18 cellular contexts compared by ENCODE assay signal in genomic region chr14:31194095-31194494, GRCh38. TPM values are rescaled to one million over a fixed set of nuclear protein-coding genes. Genes with fewer than 3 reads are reported as not detected.
DNase-seq lines count a peak whose midpoint lies in the region; ATAC-seq and TF ChIP-seq lines count a peak whose summit lies in the region.
"Had no signal": no experiment of that assay in that cellular context is flagged by ENCODE, and none has a peak within 500 bp of the region (broad histone marks: within the 10 kb centered on the region; RNA-seq: fewer than 3 reads in every experiment).

No MANE protein-coding gene starts in this region.

- no peaks in the 10 kb centered on the region for H3K9me2 ChIP-seq in SK-N-SH

- no peak for TF ChIP-seq CTCF in SK-N-SH (IDR thresholded peaks at IDR 0.05)
- no peak for TF ChIP-seq CTCF in adrenal gland (IDR thresholded peaks at IDR 0.05)
- TF ChIP-seq CTCF in mucosa of descending colon (IDR thresholded peaks at IDR 0.05): no peak
- no peak for TF ChIP-seq CTCF in mammary epithelial cell (conservative IDR thresholded peaks at IDR 0.05 in 1 of 2, IDR thresholded peaks at IDR 0.05 in 1 of 2; ENCODE audit: extremely low read depth in 1 of 2, insufficient read depth in 1 of 2, low read depth in 1 of 2, low read length in 2 of 2)

- TF ChIP-seq RAD21 in SK-N-SH (IDR thresholded peaks at IDR 0.05; ENCODE audit: low read length): no peak

- H4K20me1 ChIP-seq in SK-N-SH (ENCODE audit: insufficient read depth) (peaks cover 37% of the 10 kb centered on the region), mammary epithelial cell (ENCODE audit: insufficient read depth, low read length) (no peaks in the 10 kb centered on the region)

- H3K27ac ChIP-seq in SK-N-SH (ENCODE audit: low read depth in 2 of 2, low read length in 1 of 2): peak overlapping the region; percentile 25 to 91; a peak in 3 of 4 replicates
- H3K27ac ChIP-seq in adrenal gland: peak overlapping the region in 3 of 5 donors; percentile 82 to 89 (median 83)
- no peak overlapping the region for H3K27ac ChIP-seq in naive thymus-derived CD4-positive, alpha-beta T cell (ENCODE audit: low read depth, low read length)
- no peak overlapping the region for H3K27ac ChIP-seq in mammary epithelial cell (ENCODE audit: insufficient read depth, low read depth, low read length)
- H3K27ac ChIP-seq: BLaER1 treated with 17β-estradiol and CSF1 and Interleukin-3, amounts not matched to agents 10 nM and 100 nM; ovary; PC-9; skin epidermis; upper lobe of left lung had no signal

- no TSS peak for BruUV-seq in mammary epithelial cell (replicated peaks; lab: Mats Ljungman, UMichigan)

- H3K79me2 ChIP-seq in SK-N-SH (ENCODE audit: insufficient read depth) (peaks cover 85% of the 10 kb centered on the region), mammary epithelial cell (ENCODE audit: insufficient read depth, low read length) (peaks cover 92% of the 10 kb centered on the region)

- peaks cover 5 to 19% (median 11%) of the 10 kb centered on the region in 5 donors for H3K36me3 Mint-ChIP-seq in naive thymus-derived CD4-positive, alpha-beta T cell

- in situ Hi-C loops in mammary epithelial cell (cut with MboI; ENCODE audit: low sequenced_read_pairs in 2 of 2): no loop called here

- DNase-seq in SK-N-SH (no peak), M059J (ENCODE audit: low read depth) (peak; percentile 39), adrenal gland (no peak), mucosa of descending colon (no peak), mammary epithelial cell (no peak)
- DNase-seq in naive thymus-derived CD4-positive, alpha-beta T cell: no peak
- DNase-seq: 8988T; effector CD4-positive, alpha-beta T cell; H7; NCI-H1694 treated with DMSO at 0.1 percent for 48 hours; NCI-H510A treated with DMSO at 0.1 percent for 48 hours; ovary; PC-9; upper lobe of left lung had no signal

- WGBS in SK-N-SH (ENCODE audit: low lambda C conversion rate): 63% methylated on average over 3 of the region's 3 CpGs
- 87 to 90% (median 88%) methylated on average over 3 of the region's 3 CpGs for WGBS in adrenal gland, 4 donors
- 90% methylated on average over 3 of the region's 3 CpGs for WGBS in mammary epithelial cell (ENCODE audit: low coverage, missing lambda C conversion rate)

- dilution Hi-C loops in mammary epithelial cell (cut with HindIII; ENCODE audit: low sequenced_read_pairs): no loop called here

- H3K9ac ChIP-seq in SK-N-SH (peak overlapping the region; percentile 11; the same call in 1 of the 2 replicates), mammary epithelial cell (ENCODE audit: insufficient read depth, low read length) (no peak overlapping the region)
- H3K9ac ChIP-seq: BLaER1 treated with 17β-estradiol and CSF1 and Interleukin-3, amounts not matched to agents 10 nM and 100 nM had no signal

- CTCF ChIA-PET in SK-N-SH (lab: Yijun Ruan, JAX): interaction anchor here (1.1 kb wide), 1 partner anchor 14 kb away, joined by 4 read pairs; the partner anchor contains the start of gene HECTD1
- CTCF ChIA-PET in naive thymus-derived CD4-positive, alpha-beta T cell (lab: Charles Lee): no interaction called here
- CTCF ChIA-PET in mammary epithelial cell (lab: Charles Lee; ENCODE audit: low non-redundant PET): interaction anchor here (0.6 kb wide), 1 partner anchor 11 kb away, joined by 4 read pairs; no protein-coding TSS in a partner anchor

- TF ChIP-seq EP300 in SK-N-SH (IDR thresholded peaks at IDR 0.05; ENCODE audit: borderline replicate concordance in 1 of 2, low read depth in 1 of 2, low read length in 1 of 2): no peak

- no peaks in the 10 kb centered on the region for H3K27me3 ChIP-seq in SK-N-SH (ENCODE audit: insufficient read depth)
- no peaks in the 10 kb centered on the region for H3K27me3 ChIP-seq in adrenal gland
- no peaks in the 10 kb centered on the region for H3K27me3 ChIP-seq in naive thymus-derived CD4-positive, alpha-beta T cell (ENCODE audit: control insufficient read depth in 2 of 2, insufficient read depth in 2 of 2, low read length in 2 of 2)
- H3K27me3 ChIP-seq in mammary epithelial cell (ENCODE audit: insufficient read depth, low read length): no peaks in the 10 kb centered on the region
- H3K27me3 ChIP-seq: BLaER1 treated with 17β-estradiol and CSF1 and Interleukin-3, amounts not matched to agents 10 nM and 100 nM; ovary; upper lobe of left lung had no signal

- H3K9me3 Mint-ChIP-seq in naive thymus-derived CD4-positive, alpha-beta T cell: no peaks in the 10 kb centered on the region

- peaks cover 45% of the 10 kb centered on the region for H3F3A ChIP-seq in SK-N-SH (replicated peaks; ENCODE audit: insufficient read depth)

- H3K4me3 ChIP-seq in SK-N-SH (ENCODE audit: low read depth in 2 of 2, low read length in 1 of 2): no peak overlapping the region
- no peak overlapping the region for H3K4me3 ChIP-seq in adrenal gland
- no peak overlapping the region for H3K4me3 ChIP-seq in mucosa of descending colon
- H3K4me3 ChIP-seq in naive thymus-derived CD4-positive, alpha-beta T cell (ENCODE audit: low read length): no peak overlapping the region
- H3K4me3 ChIP-seq in mammary epithelial cell (replicated peaks in 1 of 3; ENCODE audit: insufficient read depth in 1 of 3, low read depth in 2 of 3, low read length in 3 of 3): no peak overlapping the region
- H3K4me3 ChIP-seq: BLaER1 treated with 17β-estradiol and CSF1 and Interleukin-3, amounts not matched to agents 10 nM and 100 nM; ovary; PC-9; skin epidermis; upper lobe of left lung had no signal

- H3K36me3 ChIP-seq in SK-N-SH (replicated peaks in 1 of 2; ENCODE audit: control insufficient read depth in 1 of 2, insufficient read depth in 2 of 2, low read length in 1 of 2) (peaks cover 0 to 39% of the 10 kb centered on the region in 2 experiments), adrenal gland (replicated peaks in 1 of 2) (peaks cover 0 to 10% of the 10 kb centered on the region in 2 donors), mucosa of descending colon (ENCODE audit: low read depth) (no peaks in the 10 kb centered on the region), mammary epithelial cell (ENCODE audit: insufficient read depth, low read length) (peaks cover 6% of the 10 kb centered on the region)
- H3K36me3 ChIP-seq in naive thymus-derived CD4-positive, alpha-beta T cell (ENCODE audit: control insufficient read depth in 2 of 3, insufficient read depth in 3 of 3, low read length in 3 of 3): peaks cover 3 to 9% (median 4%) of the 10 kb centered on the region in 3 experiments
- H3K36me3 ChIP-seq: ovary had no signal

- H3K4me3 Mint-ChIP-seq in naive thymus-derived CD4-positive, alpha-beta T cell: no peak overlapping the region

- H3K4me1 ChIP-seq in SK-N-SH (ENCODE audit: control insufficient read depth in 1 of 2, insufficient read depth in 2 of 2, low read depth in 1 of 2, low read length in 1 of 2) (peaks cover 0 to 23% of the 10 kb centered on the region in 2 experiments; a peak in 3 of 4 replicates), adrenal gland (replicated peaks in 1 of 2) (peaks cover 63 to 75% of the 10 kb centered on the region in 2 donors), mucosa of descending colon (ENCODE audit: low read depth) (peaks cover 6% of the 10 kb centered on the region), mammary epithelial cell (ENCODE audit: insufficient read depth, low read length) (peaks cover 10% of the 10 kb centered on the region)
- H3K4me1 ChIP-seq in naive thymus-derived CD4-positive, alpha-beta T cell (ENCODE audit: control insufficient read depth in 2 of 2, insufficient read depth in 2 of 2, low read length in 2 of 2): peaks cover 4 to 12% of the 10 kb centered on the region in 2 donors

- no peak for TF ChIP-seq POLR2A in adrenal gland (IDR thresholded peaks at IDR 0.05)

- no peak; the same call in 2 of the 3 replicates for ATAC-seq in SK-N-SH treated with all-trans-retinoic acid at 6 μM for 48 hours
- ATAC-seq in mucosa of descending colon: peak; percentile 40
- ATAC-seq in naive thymus-derived CD4-positive, alpha-beta T cell: no peak
- no peak for ATAC-seq in HG02798 (IDR thresholded peaks at IDR 0.05; ENCODE audit: poor library complexity, unreplicated experiment)

- peaks cover 26 to 70% (median 57%) of the 10 kb centered on the region in 7 donors for H3K4me1 Mint-ChIP-seq in naive thymus-derived CD4-positive, alpha-beta T cell

- peak overlapping the region; percentile 69; the same call in 1 of the 2 replicates for H3K4me2 ChIP-seq in SK-N-SH
- H3K4me2 ChIP-seq in mammary epithelial cell (ENCODE audit: insufficient read depth, low read depth, low read length): no peak overlapping the region
- H3K4me2 ChIP-seq: PC-9 had no signal

- intact Hi-C loops in adrenal gland (cut with DNase I) (no loop called here), mucosa of descending colon (cut with DNase I, micrococcal nuclease) (no loop called here), mammary epithelial cell (cut with micrococcal nuclease) (no loop called here)
- intact Hi-C loops in naive thymus-derived CD4-positive, alpha-beta T cell (cut with micrococcal nuclease): loop anchor here in 1 of 2 donors (2.0 kb wide), 1 partner anchor 13 kb away; no protein-coding TSS in a partner anchor

- no peaks in the 10 kb centered on the region for H3K27me3 Mint-ChIP-seq in naive thymus-derived CD4-positive, alpha-beta T cell

- POLR2A ChIA-PET in SK-N-SH (lab: Yijun Ruan, JAX): no interaction called here
- POLR2A ChIA-PET in naive thymus-derived CD4-positive, alpha-beta T cell (lab: Charles Lee): no interaction called here

- H3K27ac Mint-ChIP-seq in naive thymus-derived CD4-positive, alpha-beta T cell: no peak overlapping the region

- H2AFZ ChIP-seq in SK-N-SH (ENCODE audit: low read depth) (no peak overlapping the region), mammary epithelial cell (ENCODE audit: low read depth, low read length) (no peak overlapping the region)
- H2AFZ ChIP-seq: PC-9 had no signal

- H3K9me3 ChIP-seq in SK-N-SH: no peaks in the 10 kb centered on the region
- no peaks in the 10 kb centered on the region for H3K9me3 ChIP-seq in adrenal gland (replicated peaks in 1 of 3)
- H3K9me3 ChIP-seq in mucosa of descending colon: no peaks in the 10 kb centered on the region
- H3K9me3 ChIP-seq in naive thymus-derived CD4-positive, alpha-beta T cell (ENCODE audit: control insufficient read depth in 2 of 3, low read length in 3 of 3): no peaks in the 10 kb centered on the region
- no peaks in the 10 kb centered on the region for H3K9me3 ChIP-seq in mammary epithelial cell (replicated peaks; ENCODE audit: insufficient read depth, low read length)
- H3K9me3 ChIP-seq: BLaER1 treated with 17β-estradiol and CSF1 and Interleukin-3, amounts not matched to agents 10 nM and 100 nM; ovary; upper lobe of left lung had no signal

RNA-seq across cellular contexts. Expression of gene HECTD1, which starts 13.5 kb away (rescaled TPM):
- polyA plus RNA-seq in SK-N-SH (2012; rRNA removed) (43.2 and 48.8 TPM in 2 replicates), adrenal gland (100 to 1,000 TPM in 1 of 3 donors, 10 to 100 TPM in 2; 77.1 to 117 (median 80.5) TPM), mammary epithelial cell (60.7 TPM)
- polyA plus RNA-seq in SK-N-SH (2012; cell fraction: cytosol; rRNA removed): 44.1 and 51.7 TPM in 2 replicates
- 144 and 147 TPM in 2 replicates for polyA plus RNA-seq in SK-N-SH (2012; cell fraction: nucleus; rRNA removed)
- 54.5 and 110 TPM in 2 replicates for total RNA-seq in M059J (2014; rRNA removed; shearing (Covaris generic))
- total RNA-seq in adrenal gland (100 to 1,000 TPM; 144 to 309 (median 200) TPM), mucosa of descending colon (100 to 1,000 TPM; 124 to 160 (median 140) TPM), mammary epithelial cell (100 to 1,000 TPM; 120 to 162 TPM)
- total RNA-seq in naive thymus-derived CD4-positive, alpha-beta T cell: 100 to 1,000 TPM; 115 to 163 (median 158) TPM
- polyA plus RNA-seq in naive thymus-derived CD4-positive, alpha-beta T cell: 10 to 100 TPM; 25.5 to 33.9 TPM
- 159 TPM for polyA minus RNA-seq in mammary epithelial cell

Comparison
In these comparisons a context has a peak if more than half of its experiments do, and no peak if none do; other contexts are left out.
1. H3K27ac ChIP-seq: peak in SK-N-SH (2 of 2) and adrenal gland (3 of 5); none in naive thymus-derived CD4-positive, alpha-beta T cell (single experiment) and mammary epithelial cell (single experiment).